12 cellular contexts compared by ENCODE assay signal in genomic region chr18:62838475-62839098, GRCh38.
DNase-seq lines count a peak whose midpoint lies in the region; ATAC-seq and TF ChIP-seq lines count a peak whose summit lies in the region.
"Had no signal": no experiment of that assay in that cellular context is flagged by ENCODE, and none has a peak within 500 bp of the region (broad histone marks: within the 10 kb centered on the region; RNA-seq: fewer than 3 reads in every experiment).

No MANE protein-coding gene starts in this region.

- no peaks in the 10 kb centered on the region for H3K4me1 ChIP-seq in endodermal cell (ENCODE audit: control insufficient read depth, insufficient read depth, low read length)
- no peaks in the 10 kb centered on the region for H3K4me1 ChIP-seq in CD4-positive, alpha-beta memory T cell (ENCODE audit: insufficient read depth, low read length)
- peaks cover 34% of the 10 kb centered on the region for H3K4me1 ChIP-seq in body of pancreas

- TF ChIP-seq CTCF in endodermal cell (conservative IDR thresholded peaks at IDR 0.05) (no peak), RWPE1 (conservative IDR thresholded peaks at IDR 0.05; ENCODE audit: low read depth) (no peak), body of pancreas (IDR thresholded peaks at IDR 0.05) (no peak)

- H3K36me3 Mint-ChIP-seq in endodermal cell (ENCODE audit: low read depth): peaks cover 4% of the 10 kb centered on the region
- no peaks in the 10 kb centered on the region for H3K36me3 Mint-ChIP-seq in CD4-positive, alpha-beta memory T cell

- H3K27ac Mint-ChIP-seq in endodermal cell: peak overlapping the region; percentile 61
- H3K27ac Mint-ChIP-seq in CD4-positive, alpha-beta memory T cell: no peak overlapping the region

- TF ChIP-seq POLR2A in body of pancreas (IDR thresholded peaks at IDR 0.05): no peak

- H3K9me3 ChIP-seq in endodermal cell (ENCODE audit: control insufficient read depth, low read length) (no peaks in the 10 kb centered on the region), body of pancreas (no peaks in the 10 kb centered on the region)
- no peaks in the 10 kb centered on the region for H3K9me3 ChIP-seq in CD4-positive, alpha-beta memory T cell (ENCODE audit: control insufficient read depth in 1 of 2, low read length in 2 of 2)

- CTCF ChIA-PET in CD4-positive, alpha-beta memory T cell (lab: Charles Lee; ENCODE audit: partially characterized antibody): no interaction called here
- CTCF ChIA-PET in RWPE1 (lab: Yijun Ruan, JAX): no interaction called here

- no peak overlapping the region for H3K9ac ChIP-seq in endodermal cell (ENCODE audit: extremely low read depth, low read length, poor library complexity, severe bottlenecking)
- H3K9ac ChIP-seq: GM23248 had no signal

- no peaks in the 10 kb centered on the region for H3K27me3 ChIP-seq in endodermal cell (ENCODE audit: control insufficient read depth, insufficient read depth, low read length, poor library complexity, severe bottlenecking)
- no peaks in the 10 kb centered on the region for H3K27me3 ChIP-seq in CD4-positive, alpha-beta memory T cell (ENCODE audit: insufficient read depth, low read length)
- no peaks in the 10 kb centered on the region for H3K27me3 ChIP-seq in body of pancreas
- H3K27me3 ChIP-seq: brain microvascular endothelial cell had no signal

- intact Hi-C loops in CD4-positive, alpha-beta memory T cell (cut with micrococcal nuclease): no loop called here
- intact Hi-C loops in body of pancreas (cut with DNase I): no loop called here

- ATAC-seq in GM18519 (IDR thresholded peaks at IDR 0.05; ENCODE audit: low FRiP score, unreplicated experiment) (peak; percentile 65), GM21528 (IDR thresholded peaks at IDR 0.05; ENCODE audit: low FRiP score, unreplicated experiment) (peak; percentile 76), HG03135 (IDR thresholded peaks at IDR 0.05; ENCODE audit: unreplicated experiment) (peak; percentile 83), body of pancreas (no peak)

- H3K36me3 ChIP-seq in endodermal cell (ENCODE audit: control insufficient read depth, insufficient read depth, low read length): no peaks in the 10 kb centered on the region
- H3K36me3 ChIP-seq in CD4-positive, alpha-beta memory T cell (ENCODE audit: insufficient read depth, low read length): no peaks in the 10 kb centered on the region
- no peaks in the 10 kb centered on the region for H3K36me3 ChIP-seq in body of pancreas (replicated peaks in 1 of 2; ENCODE audit: insufficient read depth in 1 of 2, low read depth in 2 of 2)
- H3K36me3 ChIP-seq: brain microvascular endothelial cell had no signal

- POLR2A ChIA-PET in CD4-positive, alpha-beta memory T cell (lab: Charles Lee; ENCODE audit: partially characterized antibody): no interaction called here
- POLR2A ChIA-PET in RWPE1 (lab: Yijun Ruan, JAX; ENCODE audit: low non-redundant PET): no interaction called here

- peaks cover 21% of the 10 kb centered on the region for H3K4me1 Mint-ChIP-seq in endodermal cell
- peaks cover 0 to 2% (median 0%) of the 10 kb centered on the region in 4 donors for H3K4me1 Mint-ChIP-seq in CD4-positive, alpha-beta memory T cell

- H3K27ac ChIP-seq in endodermal cell (ENCODE audit: low read depth, low read length): peak overlapping the region; percentile 5
- H3K27ac ChIP-seq in CD4-positive, alpha-beta memory T cell (ENCODE audit: low read depth, low read length): no peak overlapping the region
- H3K27ac ChIP-seq in RWPE1: no peak overlapping the region
- H3K27ac ChIP-seq in body of pancreas: no peak overlapping the region
- H3K27ac ChIP-seq: brain microvascular endothelial cell, GM23248 had no signal

- no peaks in the 10 kb centered on the region for H3K27me3 Mint-ChIP-seq in endodermal cell (ENCODE audit: insufficient read depth)
- no peaks in the 10 kb centered on the region for H3K27me3 Mint-ChIP-seq in CD4-positive, alpha-beta memory T cell

- DNase-seq in endodermal cell (no peak), RWPE1 (ENCODE audit: low spot score) (no peak), activated gamma-delta T cell (lab: John Stamatoyannopoulos, UW) (no peak), body of pancreas (no peak)
- DNase-seq in CD4-positive, alpha-beta memory T cell: no peak
- DNase-seq: brain microvascular endothelial cell, GM23248, SHP77 had no signal

- WGBS in endodermal cell (ENCODE audit: insufficient coverage in 1 of 2, insufficient read length in 1 of 2), 2 experiments: 48% methylated on average over 1 of the region's 1 CpG; no CpG with 5 or more reads in 1 of the 2 experiments
- WGBS in body of pancreas, 2 donors: 62 to 75% methylated on average over 1 of the region's 1 CpG

- peaks cover 3% of the 10 kb centered on the region for H3K9me3 Mint-ChIP-seq in endodermal cell
- no peaks in the 10 kb centered on the region for H3K9me3 Mint-ChIP-seq in CD4-positive, alpha-beta memory T cell

- H3K4me3 ChIP-seq in endodermal cell (ENCODE audit: low read length) (no peak overlapping the region), body of pancreas (no peak overlapping the region)
- no peak overlapping the region for H3K4me3 ChIP-seq in CD4-positive, alpha-beta memory T cell (ENCODE audit: low read length in 2 of 2)
- H3K4me3 ChIP-seq: GM23248, lung had no signal

- no peak overlapping the region for H3K4me3 Mint-ChIP-seq in endodermal cell
- no peak overlapping the region for H3K4me3 Mint-ChIP-seq in CD4-positive, alpha-beta memory T cell
